Comparison of ENCODE assay signal across 16 cellular contexts in the genomic region with DNA sequence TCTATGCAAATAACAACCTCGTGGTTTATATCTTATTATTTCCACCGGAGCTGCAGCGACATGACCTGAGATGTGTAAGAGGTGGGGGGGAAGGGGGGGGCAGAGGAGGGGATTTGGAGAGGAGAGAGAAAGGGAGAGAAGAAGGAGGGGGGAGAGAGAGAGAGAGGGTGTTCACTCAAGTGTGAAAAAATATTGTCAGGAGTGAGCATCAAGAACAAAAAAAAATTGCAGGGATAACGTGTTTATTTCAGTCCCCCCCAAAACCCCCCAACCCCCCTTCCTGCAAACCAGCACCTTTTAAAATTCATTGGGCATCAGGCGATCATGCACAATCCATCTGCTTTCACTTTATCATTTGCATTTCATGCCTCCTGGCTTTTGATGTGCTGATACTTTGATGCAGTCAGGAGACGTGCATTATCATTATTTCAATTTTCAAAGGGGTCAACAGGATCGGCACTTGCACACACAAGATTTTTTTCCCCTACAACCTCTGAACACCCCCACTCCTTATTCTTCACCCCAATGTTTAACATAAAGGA.
DNase-seq lines count a peak whose midpoint lies in the region; ATAC-seq and TF ChIP-seq lines count a peak whose summit lies in the region.
"Had no signal": no experiment of that assay in that cellular context is flagged by ENCODE, and none has a peak within 500 bp of the region (broad histone marks: within the 10 kb centered on the region; RNA-seq: fewer than 3 reads in every experiment).

No MANE protein-coding gene starts in this region.

- peaks cover 13% of the 10 kb centered on the region for H3K4me1 Mint-ChIP-seq in T-helper 2 cell treated with Interferon-gamma antibody and Interleukin-4, amounts not matched to agents 5 μg/mL and 100 μg/mL, for 36 hours (ENCODE audit: low read depth)
- H3K4me1 Mint-ChIP-seq: activated T-helper 17 cell treated with anti-CD3 and anti-CD28 coated beads, Interleukin-2, amount 50 U/mL, for 72 hours had no signal

- H3K4me3 Mint-ChIP-seq in T-helper 2 cell treated with Interferon-gamma antibody and Interleukin-4, amounts not matched to agents 5 μg/mL and 100 μg/mL, for 36 hours = peak overlapping the region; percentile 42
- H3K4me3 Mint-ChIP-seq: activated T-helper 17 cell treated with anti-CD3 and anti-CD28 coated beads, Interleukin-2, amount 50 U/mL, for 72 hours; natural killer cell; stimulated activated effector memory CD8-positive, alpha-beta T cell treated with anti-CD3 and anti-CD28 coated beads, Interleukin-12 subunit alpha, Interleukin-12 subunit beta, amount 100 ng/mL, for 72 hours had no signal

- H3K4me1 ChIP-seq in prostate gland (replicated peaks) = no peaks in the 10 kb centered on the region
- H3K4me1 ChIP-seq: upper lobe of left lung had no signal

- ATAC-seq in GM18858 (IDR thresholded peaks at IDR 0.05; ENCODE audit: unreplicated experiment) (no peak), HG02610 (IDR thresholded peaks at IDR 0.05; ENCODE audit: unreplicated experiment) (no peak)
- ATAC-seq: natural killer cell; Panc1; stimulated activated effector memory CD8-positive, alpha-beta T cell treated with anti-CD3 and anti-CD28 coated beads, Interleukin-12 subunit alpha, Interleukin-12 subunit beta, amount 100 ng/mL, for 72 hours had no signal

- H3K27me3 Mint-ChIP-seq in T-helper 2 cell treated with Interferon-gamma antibody and Interleukin-4, amounts not matched to agents 5 μg/mL and 100 μg/mL, for 36 hours (ENCODE audit: low read depth) = no peaks in the 10 kb centered on the region
- H3K27me3 Mint-ChIP-seq: activated T-helper 17 cell treated with anti-CD3 and anti-CD28 coated beads, Interleukin-2, amount 50 U/mL, for 72 hours; progenitor cell of endocrine pancreas had no signal

- intact Hi-C loops in prostate gland (cut with DNase I) = no loop called here

- H3K36me3 Mint-ChIP-seq in T-helper 2 cell treated with Interferon-gamma antibody and Interleukin-4, amounts not matched to agents 5 μg/mL and 100 μg/mL, for 36 hours (ENCODE audit: low read depth) = peaks cover 20% of the 10 kb centered on the region
- H3K36me3 Mint-ChIP-seq: natural killer cell had no signal

- H3K36me3 ChIP-seq in prostate gland = no peaks in the 10 kb centered on the region

- peak overlapping the region; percentile 4 for H3K27ac Mint-ChIP-seq in T-helper 2 cell treated with Interferon-gamma antibody and Interleukin-4, amounts not matched to agents 5 μg/mL and 100 μg/mL, for 36 hours
- H3K27ac Mint-ChIP-seq: activated T-helper 17 cell treated with anti-CD3 and anti-CD28 coated beads, Interleukin-2, amount 50 U/mL, for 72 hours; natural killer cell; stimulated activated effector memory CD8-positive, alpha-beta T cell treated with anti-CD3 and anti-CD28 coated beads, Interleukin-12 subunit alpha, Interleukin-12 subunit beta, amount 100 ng/mL, for 72 hours had no signal

- no peak for TF ChIP-seq CTCF in prostate gland (IDR thresholded peaks at IDR 0.05)

- WGBS in prostate gland = 45% methylated on average over 7 of the region's 7 CpGs

- no peaks in the 10 kb centered on the region for H3K9me3 ChIP-seq in prostate gland
- H3K9me3 ChIP-seq: spleen, upper lobe of left lung had no signal

- H3K27me3 ChIP-seq in prostate gland (replicated peaks; ENCODE audit: insufficient read depth) = no peaks in the 10 kb centered on the region
- H3K27me3 ChIP-seq: spleen, upper lobe of left lung had no signal

- H3K27ac ChIP-seq in caudate nucleus (ENCODE audit: low read depth, low read length) = peak overlapping the region; percentile 60
- H3K27ac ChIP-seq in prostate gland = peak overlapping the region; percentile 51 to 61
- H3K27ac ChIP-seq: spleen, upper lobe of left lung had no signal

- TF ChIP-seq POLR2A in prostate gland (IDR thresholded peaks at IDR 0.05) = no peak

- H3K9me3 Mint-ChIP-seq in T-helper 2 cell treated with Interferon-gamma antibody and Interleukin-4, amounts not matched to agents 5 μg/mL and 100 μg/mL, for 36 hours = no peaks in the 10 kb centered on the region
- H3K9me3 Mint-ChIP-seq: activated T-helper 17 cell treated with anti-CD3 and anti-CD28 coated beads, Interleukin-2, amount 50 U/mL, for 72 hours; natural killer cell; stimulated activated effector memory CD8-positive, alpha-beta T cell treated with anti-CD3 and anti-CD28 coated beads, Interleukin-12 subunit alpha, Interleukin-12 subunit beta, amount 100 ng/mL, for 72 hours had no signal

- DNase-seq in T-helper 2 cell treated with Interferon-gamma antibody and Interleukin-4, amounts not matched to agents 5 μg/mL and 100 μg/mL, for 36 hours (ENCODE audit: low spot score) = no peak
- no peak for DNase-seq in T-helper 2 cell
- DNase-seq in NAMALWA (ENCODE audit: low spot score) = peak; percentile 33
- DNase-seq in caudate nucleus (lab: John Stamatoyannopoulos, UW) = no peak
- no peak for DNase-seq in prostate gland (ENCODE audit: low spot score)
- no peak for DNase-seq in NCI-H2107 (lab: John Stamatoyannopoulos, UW)
- DNase-seq: natural killer cell, NCI-H345, spleen, upper lobe of left lung had no signal

- no peak overlapping the region for H3K4me3 ChIP-seq in prostate gland
- H3K4me3 ChIP-seq: upper lobe of left lung had no signal
